Comparison of ENCODE assay signal across 11 cellular contexts in genomic region chr1:158951956-158952355, GRCh38. TPM values are rescaled to one million over a fixed set of nuclear protein-coding genes. Genes with fewer than 3 reads are reported as not detected.
DNase-seq lines count a peak whose midpoint lies in the region; ATAC-seq and TF ChIP-seq lines count a peak whose summit lies in the region.
"Had no signal": no experiment of that assay in that cellular context is flagged by ENCODE, and none has a peak within 500 bp of the region (broad histone marks: within the 10 kb centered on the region; RNA-seq: fewer than 3 reads in every experiment).

No MANE protein-coding gene starts in this region.

- H3K9me3 ChIP-seq in mammary epithelial cell (replicated peaks; ENCODE audit: insufficient read depth, low read length) = no peaks in the 10 kb centered on the region
- H3K9me3 ChIP-seq: left lung had no signal

- WGBS in mammary epithelial cell (ENCODE audit: low coverage, missing lambda C conversion rate) = 82% methylated on average over 14 of the region's 15 CpGs

- H3K4me3 ChIP-seq in mammary epithelial cell (replicated peaks in 1 of 3; ENCODE audit: insufficient read depth in 1 of 3, low read depth in 2 of 3, low read length in 3 of 3) = no peak overlapping the region
- H3K4me3 ChIP-seq: left lung had no signal

- H3K4me2 ChIP-seq in mammary epithelial cell (ENCODE audit: insufficient read depth, low read depth, low read length) = no peak overlapping the region

- no peak overlapping the region for H2AFZ ChIP-seq in mammary epithelial cell (ENCODE audit: low read depth, low read length)

- no peaks in the 10 kb centered on the region for H3K36me3 ChIP-seq in mammary epithelial cell (ENCODE audit: insufficient read depth, low read length)
- H3K36me3 ChIP-seq: left lung had no signal

- no peaks in the 10 kb centered on the region for H4K20me1 ChIP-seq in mammary epithelial cell (ENCODE audit: insufficient read depth, low read length)

- intact Hi-C loops in mammary epithelial cell (cut with micrococcal nuclease) = no loop called here

- TF ChIP-seq POLR2A in Raji (IDR thresholded peaks at IDR 0.05; ENCODE audit: insufficient read depth, low read depth, low read length) = peak; percentile 31; the same call in 1 of the 2 replicates

- peak; percentile 57 for ATAC-seq in GM19397 (IDR thresholded peaks at IDR 0.05; ENCODE audit: unreplicated experiment)
- peak; percentile 80 for ATAC-seq in HG03457 (IDR thresholded peaks at IDR 0.05; ENCODE audit: unreplicated experiment)
- ATAC-seq in HG03521 (IDR thresholded peaks at IDR 0.05; ENCODE audit: unreplicated experiment) = no peak
- ATAC-seq: left lung had no signal

- in situ Hi-C loops in mammary epithelial cell (cut with MboI; ENCODE audit: low sequenced_read_pairs in 2 of 2) = no loop called here

- DNase-seq in DMS153 treated with DMSO at 0.1 percent for 48 hours (lab: John Stamatoyannopoulos, UW; ENCODE audit: unreplicated experiment) (peak; percentile 86), mammary epithelial cell (no peak), NCI-H446 (lab: John Stamatoyannopoulos, UW) (no peak), AG08395 (ENCODE audit: low spot score) (no peak)
- DNase-seq: retina had no signal

- no peaks in the 10 kb centered on the region for H3K79me2 ChIP-seq in mammary epithelial cell (ENCODE audit: insufficient read depth, low read length)

- H3K4me1 ChIP-seq in mammary epithelial cell (ENCODE audit: insufficient read depth, low read length) = no peaks in the 10 kb centered on the region
- H3K4me1 ChIP-seq: left lung had no signal

- H3K27ac ChIP-seq in mammary epithelial cell (ENCODE audit: insufficient read depth, low read depth, low read length) = no peak overlapping the region
- H3K27ac ChIP-seq: left lung had no signal

- no TSS peak for BruUV-seq in mammary epithelial cell (replicated peaks; lab: Mats Ljungman, UMichigan)

- CTCF ChIA-PET in mammary epithelial cell (lab: Charles Lee; ENCODE audit: low non-redundant PET) = no interaction called here

- no peak overlapping the region for H3K9ac ChIP-seq in mammary epithelial cell (ENCODE audit: insufficient read depth, low read length)

- no peak for TF ChIP-seq CTCF in mammary epithelial cell (conservative IDR thresholded peaks at IDR 0.05 in 1 of 2, IDR thresholded peaks at IDR 0.05 in 1 of 2; ENCODE audit: extremely low read depth in 1 of 2, insufficient read depth in 1 of 2, low read depth in 1 of 2, low read length in 2 of 2)

- H3K27me3 ChIP-seq in mammary epithelial cell (ENCODE audit: insufficient read depth, low read length) = no peaks in the 10 kb centered on the region
- H3K27me3 ChIP-seq: left lung had no signal

- dilution Hi-C loops in mammary epithelial cell (cut with HindIII; ENCODE audit: low sequenced_read_pairs) = no loop called here

RNA-seq across cellular contexts. Expression of gene PYHIN1, which starts 20.6 kb away (rescaled TPM):
- under 1 TPM in 1 of 2 donors, not detected in 1; 0.26 TPM for total RNA-seq in mammary epithelial cell
- 0.42 TPM for polyA plus RNA-seq in mammary epithelial cell
- not detected for polyA minus RNA-seq in mammary epithelial cell
- polyA plus RNA-seq: BJ had no signal

RNA-seq across cellular contexts. Expression of gene IFI16, which starts 57.8 kb away (rescaled TPM):
- total RNA-seq in mammary epithelial cell = 10 to 100 TPM; 57.0 to 93.4 TPM
- polyA plus RNA-seq in mammary epithelial cell = 61.5 TPM
- polyA minus RNA-seq in mammary epithelial cell = 36.7 TPM
